ENCODE assay signal across 23 cellular contexts in the genomic region with DNA sequence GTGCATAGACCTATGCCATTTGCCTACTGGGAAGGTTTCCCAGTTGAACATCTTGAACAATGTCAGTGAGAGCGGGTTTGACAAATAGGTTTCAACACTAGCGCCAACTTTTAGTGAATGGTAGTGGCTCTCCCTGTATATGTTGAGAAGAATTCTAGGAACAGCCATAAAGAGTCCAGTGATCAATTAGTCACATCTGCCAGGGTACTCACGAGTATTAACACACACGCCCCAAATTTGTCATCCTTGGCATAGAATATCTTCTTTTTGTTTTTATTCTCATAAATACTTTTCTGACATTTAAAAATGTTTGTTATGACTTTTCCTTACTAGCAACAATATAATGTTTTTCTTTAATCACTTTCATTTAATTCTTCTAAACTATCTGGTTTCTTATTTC.
DNase-seq lines count a peak whose midpoint lies in the region; ATAC-seq, FAIRE-seq and TF ChIP-seq lines count a peak whose summit lies in the region.
"Had no signal": no experiment of that assay in that cellular context is flagged by ENCODE, and none has a peak within 500 bp of the region (broad histone marks: within the 10 kb centered on the region; RNA-seq: fewer than 3 reads in every experiment).

No MANE protein-coding gene starts in this region.

- no peak overlapping the region for H3K27ac ChIP-seq in kidney (ENCODE audit: low read depth in 2 of 2, low read length in 2 of 2)

- H3K36me3 ChIP-seq in kidney (ENCODE audit: control insufficient read depth in 1 of 2, insufficient read depth in 2 of 2, low read length in 2 of 2): no peaks in the 10 kb centered on the region

- intact Hi-C loops in kidney (cut with DNase I) (no loop called here), Right ventricle myocardium superior (cut with DNase I) (no loop called here)

- ATAC-seq in GM19035 (IDR thresholded peaks at IDR 0.05; ENCODE audit: unreplicated experiment): no peak
- no peak for ATAC-seq in Right ventricle myocardium superior (ENCODE audit: poor library complexity)
- ATAC-seq: GM12878, K562, Right ventricle myocardium inferior had no signal

- DNase-seq in EL (peak; percentile 2), HCEC 1CT (peak; percentile 44), kidney (no peak), Right ventricle myocardium superior (no peak), NOMO-1 treated with dmso at 0.1 percent for 144 hours (lab: John Stamatoyannopoulos, UW; ENCODE audit: unreplicated experiment) (no peak)
- DNase-seq: C1 segment of cervical spinal cord; CD8-positive, alpha-beta memory T cell; DMS79; GF-D8; NCI-H1105; NCI-H1930; NCI-H2171; NK-92 treated with Interleukin-12 subunit alpha and Interleukin-12 subunit beta, amount 100 ng/mL, for 24 hours; SW 1271 had no signal

- no peak overlapping the region for H3K9ac ChIP-seq in kidney (ENCODE audit: low read length in 2 of 2)

- TF ChIP-seq CTCF in kidney (IDR thresholded peaks at IDR 0.05; ENCODE audit: borderline replicate concordance, extremely low read depth, insufficient read depth): no peak

- H3K9me3 ChIP-seq in kidney (ENCODE audit: control insufficient read depth in 1 of 2, low read length in 2 of 2): peaks cover 0 to 2% of the 10 kb centered on the region in 2 donors

- H3K4me3 ChIP-seq in kidney (ENCODE audit: low read length in 2 of 2): no peak overlapping the region
- H3K4me3 ChIP-seq: GM12878, K562 had no signal

- FAIRE-seq in colon (lab: Jason Lieb, UNC) (peak; percentile 75), kidney (lab: Jason Lieb, UNC) (peak; percentile 6)
- FAIRE-seq: D721Med, GM12878, GM19239, H1, RCC 7860 had no signal

- H3K4me1 ChIP-seq in kidney (ENCODE audit: control insufficient read depth in 1 of 2, insufficient read depth in 1 of 2, low read depth in 1 of 2, low read length in 2 of 2): no peaks in the 10 kb centered on the region

Comparison
In these comparisons a context has a peak if more than half of its experiments do, and no peak if none do; other contexts are left out.
1. DNase-seq: peak in EL (single experiment) and HCEC 1CT (single experiment); none in kidney (single experiment), Right ventricle myocardium superior (single experiment) and NOMO-1 treated with dmso at 0.1 percent for 144 hours (single experiment).